20 cellular contexts compared by ENCODE assay signal in the genomic region with DNA sequence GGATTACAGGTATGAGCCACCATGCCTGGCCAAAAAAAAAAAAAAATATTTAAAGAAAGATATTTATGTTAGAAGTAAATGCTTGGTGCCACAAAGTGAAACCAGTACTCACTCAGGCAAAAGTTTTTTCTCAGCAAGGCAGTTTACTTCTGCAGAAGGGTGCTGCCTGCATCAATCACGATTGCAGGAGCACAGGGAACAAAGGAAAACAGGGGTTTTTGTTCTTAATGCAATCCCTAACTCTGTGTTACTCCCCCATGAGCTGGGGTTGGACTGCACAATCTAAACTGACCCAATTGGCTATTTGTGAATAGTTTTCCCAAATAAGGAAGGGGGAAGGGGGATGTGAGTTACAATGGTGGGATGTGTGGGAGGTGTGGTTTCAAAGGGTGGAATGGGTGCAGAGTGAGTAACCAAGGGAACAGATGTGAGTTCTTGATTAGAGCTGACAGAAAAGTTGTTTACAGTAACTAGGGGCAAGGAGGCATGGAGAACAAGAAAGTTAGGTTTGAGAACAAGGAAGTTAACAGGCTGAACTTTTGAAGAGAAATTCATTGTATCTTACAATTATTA.
"Had no signal": no experiment of that assay in that cellular context is flagged by ENCODE, and none has a peak within 500 bp of the region (broad histone marks: within the 10 kb centered on the region; RNA-seq: fewer than 3 reads in every experiment).

No MANE protein-coding gene starts in this region.

- H3K27ac ChIP-seq: ascending aorta, breast epithelium, left ventricle myocardium inferior, right atrium auricular region, spleen, upper lobe of left lung had no signal

- H3K4me1 Mint-ChIP-seq: activated B cell treated with CpG ODN at 0.5 μM for 24 hours, endodermal cell had no signal

- H3K4me1 ChIP-seq: ascending aorta, breast epithelium, left ventricle myocardium inferior, right atrium auricular region, spleen, upper lobe of left lung had no signal

- H3K27me3 Mint-ChIP-seq: activated B cell treated with CpG ODN at 0.5 μM for 24 hours; dendritic cell treated with granulocyte-macrophage colony-stimulating factor and Interleukin-4, amounts not matched to agents 40 ng/mL and 50 ng/mL, for 4 days; naive thymus-derived CD4-positive, alpha-beta T cell; stimulated activated naive CD8-positive, alpha-beta T cell treated with anti-CD3 and anti-CD28 coated beads, Interleukin-15, amount 100 ng/mL, for 72 hours had no signal

- H3K9me3 ChIP-seq: right atrium auricular region had no signal

- H3K4me3 ChIP-seq: ascending aorta, breast epithelium, left ventricle myocardium inferior, mucosa of descending colon, right atrium auricular region, spleen, upper lobe of left lung had no signal

- H3K27ac Mint-ChIP-seq: activated B cell treated with CpG ODN at 0.5 μM for 24 hours; activated CD8-positive, alpha-beta T cell treated with anti-CD3 and anti-CD28 coated beads, Interleukin-2, amount 10 ng/mL, durations not matched to agents 7 days and 5 days; activated T-helper 1 cell treated with anti-CD3 and anti-CD28 coated beads, Interleukin-12 subunit alpha, Interleukin-12 subunit beta, Interleukin-2, Interleukin-4 antibody, amounts not matched to agents 30 ng/mL and 10 ng/mL and 1 ng/mL, durations not matched to agents 14 hours and 24 hours and 36 hours; dendritic cell treated with granulocyte-macrophage colony-stimulating factor and Interleukin-4, amounts not matched to agents 40 ng/mL and 50 ng/mL, for 4 days; endodermal cell; naive thymus-derived CD4-positive, alpha-beta T cell; stimulated activated naive CD8-positive, alpha-beta T cell treated with anti-CD3 and anti-CD28 coated beads, Interleukin-15, amount 100 ng/mL, for 72 hours had no signal

- H3K27me3 ChIP-seq: ascending aorta, breast epithelium, right atrium auricular region, spleen, upper lobe of left lung had no signal

- ATAC-seq: activated CD8-positive, alpha-beta T cell treated with anti-CD3 and anti-CD28 coated beads, Interleukin-2, amount 10 ng/mL, durations not matched to agents 7 days and 5 days; mucosa of descending colon; naive thymus-derived CD4-positive, alpha-beta T cell; stimulated activated naive CD8-positive, alpha-beta T cell treated with anti-CD3 and anti-CD28 coated beads, Interleukin-15, amount 100 ng/mL, for 72 hours had no signal

- H3K36me3 ChIP-seq: breast epithelium, right atrium auricular region had no signal

- DNase-seq: activated B cell treated with CpG ODN at 0.5 μM for 24 hours; activated CD4-positive, alpha-beta T cell treated with anti-CD3 and anti-CD28 coated beads for 48 hours; activated CD8-positive, alpha-beta memory T cell treated with anti-CD3 and anti-CD28 coated beads, Interleukin-2, amount 50 U/mL, for 4 hours; activated CD8-positive, alpha-beta T cell treated with anti-CD3 and anti-CD28 coated beads, Interleukin-2, amount 10 ng/mL, durations not matched to agents 7 days and 5 days; activated naive CD4-positive, alpha-beta T cell treated with Interleukin-2 at 50 U/mL for 16 hours; cerebellar nuclear complex; endodermal cell; left ventricle myocardium inferior; mucosa of descending colon; naive thymus-derived CD4-positive, alpha-beta T cell; occipital lobe; spleen; stimulated activated CD4-positive, alpha-beta T cell treated with anti-CD3 and anti-CD28 coated beads, Interleukin-1b, Interleukin-23, amount 100 ng/mL, for 48 hours; stimulated activated naive CD8-positive, alpha-beta T cell treated with anti-CD3 and anti-CD28 coated beads, Interleukin-15, amount 100 ng/mL, for 72 hours; upper lobe of left lung had no signal

- H3K4me3 Mint-ChIP-seq: activated B cell treated with CpG ODN at 0.5 μM for 24 hours; activated CD8-positive, alpha-beta T cell treated with anti-CD3 and anti-CD28 coated beads, Interleukin-2, amount 10 ng/mL, durations not matched to agents 7 days and 5 days; activated T-helper 1 cell treated with anti-CD3 and anti-CD28 coated beads, Interleukin-12 subunit alpha, Interleukin-12 subunit beta, Interleukin-2, Interleukin-4 antibody, amounts not matched to agents 30 ng/mL and 10 ng/mL and 1 ng/mL, durations not matched to agents 14 hours and 24 hours and 36 hours; dendritic cell treated with granulocyte-macrophage colony-stimulating factor and Interleukin-4, amounts not matched to agents 40 ng/mL and 50 ng/mL, for 4 days; endodermal cell; naive thymus-derived CD4-positive, alpha-beta T cell; stimulated activated naive CD8-positive, alpha-beta T cell treated with anti-CD3 and anti-CD28 coated beads, Interleukin-15, amount 100 ng/mL, for 72 hours had no signal
